ENCODE assay signal across 12 cellular contexts in the genomic region with DNA sequence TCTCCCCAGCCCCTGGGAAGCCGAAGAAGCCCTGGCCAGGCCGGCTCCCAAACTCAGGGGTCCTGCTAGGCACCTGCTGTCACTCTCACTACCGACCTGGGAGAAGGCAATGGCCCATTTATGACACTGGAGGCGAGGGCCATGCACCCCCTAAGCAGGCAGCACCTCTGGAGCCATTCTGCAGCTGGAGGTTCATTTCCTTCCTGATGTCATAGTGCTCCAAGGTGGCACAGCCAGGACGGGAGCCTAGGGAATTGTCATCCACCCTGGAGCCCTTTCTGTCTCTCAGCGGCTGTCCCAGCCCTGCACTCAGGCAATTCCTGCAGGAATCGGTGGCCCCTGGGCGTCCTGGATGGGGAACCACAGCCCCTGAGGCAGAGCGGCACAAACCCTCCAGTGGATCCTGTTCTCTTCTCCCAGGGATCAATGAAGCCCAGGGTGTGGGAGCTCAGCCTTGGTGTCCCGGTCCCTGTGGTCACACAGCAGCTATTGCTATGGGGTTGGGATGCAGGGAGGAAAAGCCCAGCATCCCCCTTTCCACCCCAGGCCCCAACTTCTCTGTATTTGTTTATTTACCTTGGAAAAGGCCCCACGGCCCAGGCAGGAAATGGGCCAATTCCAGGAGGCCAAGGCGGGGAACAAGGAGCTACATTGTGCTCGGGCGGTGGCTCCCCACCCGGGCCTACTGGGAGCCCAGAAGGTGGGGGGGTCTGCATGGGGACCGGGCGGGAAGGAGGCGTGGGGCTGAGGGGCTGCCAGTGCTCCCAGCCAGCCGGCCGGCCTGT. TPM values are rescaled to one million over a fixed set of nuclear protein-coding genes. Genes with fewer than 3 reads are reported as not detected.
"Had no signal": no experiment of that assay in that cellular context is flagged by ENCODE, and none has a peak within 500 bp of the region (broad histone marks: within the 10 kb centered on the region; RNA-seq: fewer than 3 reads in every experiment).

No MANE protein-coding gene starts in this region.

RNA-seq across cellular contexts. Expression of a gene that starts 20.6 kb away (rescaled TPM):
- total RNA-seq: right atrium auricular region, smooth muscle cell had no signal

RNA-seq across cellular contexts. Expression of a gene that starts 39.7 kb away (rescaled TPM):
- total RNA-seq: activated CD4-positive, alpha-beta T cell treated with anti-CD3 and anti-CD28 coated beads, Interleukin-2, amount 10 ng/mL, durations not matched to agents 7 days and 5 days; astrocyte; bronchial epithelial cell; endothelial cell of umbilical vein; esophagus squamous epithelium; liver; progenitor cell of endocrine pancreas; right atrium auricular region; smooth muscle cell; T-helper 1 cell treated with Interleukin-12 subunit alpha and Interleukin-12 subunit beta and Interleukin-4 antibody, amounts not matched to agents 30 ng/mL and 1 ng/mL, for 36 hours; tibial nerve had no signal
- polyA plus RNA-seq: adipose tissue, endothelial cell of umbilical vein, smooth muscle cell had no signal
